1 cellular context compared by ENCODE assay signal in genomic region chr6:31834704-31835375, GRCh38.
TF ChIP-seq lines count a peak whose summit lies in the region.

No MANE protein-coding gene starts in this region.

TF ChIP-seq in GM23338, 12 proteins besides CTCF, POLR2A, EP300 and RAD21 (continued from another document):
- no peak for TF ChIP-seq ZNF462 (CRISPR knock-in tag; IDR thresholded peaks at IDR 0.05)
